9 cellular contexts compared by ENCODE assay signal in genomic region chr4:85778809-85779124, GRCh38.
DNase-seq lines count a peak whose midpoint lies in the region; ATAC-seq and TF ChIP-seq lines count a peak whose summit lies in the region.
"Had no signal": no experiment of that assay in that cellular context is flagged by ENCODE, and none has a peak within 500 bp of the region (broad histone marks: within the 10 kb centered on the region; RNA-seq: fewer than 3 reads in every experiment).

No MANE protein-coding gene starts in this region.

- H3K36me3 ChIP-seq in HUES64 (ENCODE audit: insufficient read depth, low read length): no peaks in the 10 kb centered on the region
- no peaks in the 10 kb centered on the region for H3K36me3 ChIP-seq in heart left ventricle
- H3K36me3 ChIP-seq in transverse colon: no peaks in the 10 kb centered on the region
- no peaks in the 10 kb centered on the region for H3K36me3 ChIP-seq in naive thymus-derived CD4-positive, alpha-beta T cell (ENCODE audit: control insufficient read depth in 2 of 3, insufficient read depth in 3 of 3, low read length in 3 of 3)

- peaks cover 0 to 2% (median 0%) of the 10 kb centered on the region in 7 donors for H3K4me1 Mint-ChIP-seq in naive thymus-derived CD4-positive, alpha-beta T cell

- no peak overlapping the region for H3K27ac Mint-ChIP-seq in naive thymus-derived CD4-positive, alpha-beta T cell

- H3K9ac ChIP-seq in HUES64 (ENCODE audit: low read depth, low read length): no peak overlapping the region

- no peak for TF ChIP-seq EP300 in transverse colon (IDR thresholded peaks at IDR 0.05; ENCODE audit: low read depth)

- no peak for TF ChIP-seq POLR2A in heart left ventricle (IDR thresholded peaks at IDR 0.05)
- TF ChIP-seq POLR2A in transverse colon (IDR thresholded peaks at IDR 0.05): no peak

- DNase-seq in Right ventricle myocardium inferior (ENCODE audit: missing footprints) (no peak), cardiac septum (ENCODE audit: low spot score) (no peak), heart left ventricle (no peak), transverse colon (no peak), RWPE1 (ENCODE audit: low spot score) (no peak)
- DNase-seq in naive thymus-derived CD4-positive, alpha-beta T cell: no peak
- no peak for DNase-seq in activated naive CD4-positive, alpha-beta T cell treated with anti-CD3 and anti-CD28 coated beads, Interleukin-2, amount 50 U/mL, for 16 hours

- H3K9me3 ChIP-seq in HUES64 (ENCODE audit: insufficient read depth, low read depth, low read length) (no peaks in the 10 kb centered on the region), heart left ventricle (no peaks in the 10 kb centered on the region), transverse colon (no peaks in the 10 kb centered on the region)
- no peaks in the 10 kb centered on the region for H3K9me3 ChIP-seq in naive thymus-derived CD4-positive, alpha-beta T cell (ENCODE audit: control insufficient read depth in 2 of 3, low read length in 3 of 3)

- no peaks in the 10 kb centered on the region for H3K27me3 ChIP-seq in HUES64 (ENCODE audit: insufficient read depth, low read length)
- H3K27me3 ChIP-seq in heart left ventricle: no peaks in the 10 kb centered on the region
- no peaks in the 10 kb centered on the region for H3K27me3 ChIP-seq in transverse colon
- no peaks in the 10 kb centered on the region for H3K27me3 ChIP-seq in naive thymus-derived CD4-positive, alpha-beta T cell (ENCODE audit: control insufficient read depth in 2 of 2, insufficient read depth in 2 of 2, low read length in 2 of 2)

- CTCF ChIA-PET in naive thymus-derived CD4-positive, alpha-beta T cell (lab: Charles Lee): no interaction called here
- CTCF ChIA-PET in RWPE1 (lab: Yijun Ruan, JAX): interaction anchor here (0.6 to 1.2 kb wide), 4 partner anchors 18 to 30 kb away, joined by 3 to 6 read pairs (median 4); no protein-coding TSS in a partner anchor

- 96% methylated on average over 3 of the region's 3 CpGs for WGBS in HUES64
- 22 to 49% (median 31%) methylated on average over 3 of the region's 3 CpGs for WGBS in heart left ventricle, 4 donors
- WGBS in transverse colon (ENCODE audit: low coverage in 1 of 2), 2 donors: 50 to 51% methylated on average over 3 of the region's 3 CpGs

- H3K4me3 ChIP-seq in HUES64 (ENCODE audit: low read length): peak overlapping the region; percentile 2; the same call in 1 of the 2 replicates
- peak overlapping the region in 11 of 12 donors; percentile 2 to 55 (median 43) for H3K4me3 ChIP-seq in heart left ventricle
- H3K4me3 ChIP-seq in transverse colon: peak overlapping the region in 3 of 4 donors; percentile 12 to 27 (median 20)
- H3K4me3 ChIP-seq in naive thymus-derived CD4-positive, alpha-beta T cell (ENCODE audit: low read length): no peak overlapping the region

- H3K27me3 Mint-ChIP-seq in naive thymus-derived CD4-positive, alpha-beta T cell: no peaks in the 10 kb centered on the region

- no peaks in the 10 kb centered on the region for H3K36me3 Mint-ChIP-seq in naive thymus-derived CD4-positive, alpha-beta T cell

- ATAC-seq in Right ventricle myocardium inferior (peak; percentile 51), heart left ventricle (peak in 3 of 4 donors; percentile 40 to 60 (median 47))
- no peak for ATAC-seq in naive thymus-derived CD4-positive, alpha-beta T cell

- H3K4me1 ChIP-seq in HUES64 (ENCODE audit: insufficient read depth, low read length): peaks cover 23% of the 10 kb centered on the region
- H3K4me1 ChIP-seq in heart left ventricle: peaks cover 1 to 62% (median 29%) of the 10 kb centered on the region in 12 donors
- H3K4me1 ChIP-seq in transverse colon: peaks cover 0 to 11% (median 0%) of the 10 kb centered on the region in 4 donors
- no peaks in the 10 kb centered on the region for H3K4me1 ChIP-seq in naive thymus-derived CD4-positive, alpha-beta T cell (ENCODE audit: control insufficient read depth in 2 of 2, insufficient read depth in 2 of 2, low read length in 2 of 2)

- H3K27ac ChIP-seq in HUES64 (ENCODE audit: low read depth, low read length): no peak overlapping the region; the same call in 1 of the 2 replicates
- peak overlapping the region in 11 of 12 donors; percentile 27 to 82 (median 68) for H3K27ac ChIP-seq in heart left ventricle
- H3K27ac ChIP-seq in transverse colon: peak overlapping the region; percentile 64 to 75 (median 67)
- no peak overlapping the region for H3K27ac ChIP-seq in naive thymus-derived CD4-positive, alpha-beta T cell (ENCODE audit: low read depth, low read length)
- no peak overlapping the region for H3K27ac ChIP-seq in RWPE1
- H3K27ac ChIP-seq: 22Rv1 had no signal

- H3K9me3 Mint-ChIP-seq in naive thymus-derived CD4-positive, alpha-beta T cell: peaks cover 0 to 6% (median 2%) of the 10 kb centered on the region in 11 donors

- intact Hi-C loops in Right ventricle myocardium inferior (cut with DNase I) (no loop called here), cardiac septum (cut with DNase I) (no loop called here), heart left ventricle (cut with DNase I) (no loop called here), transverse colon (cut with DNase I; ENCODE audit: low total_unique reads) (no loop called here)
- intact Hi-C loops in naive thymus-derived CD4-positive, alpha-beta T cell (cut with micrococcal nuclease): no loop called here

- H3K4me3 Mint-ChIP-seq in naive thymus-derived CD4-positive, alpha-beta T cell: no peak overlapping the region

- in situ Hi-C loops in transverse colon (cut with MboI; ENCODE audit: low pct_ligation_motif_present in 1 of 4, low pct_unique_long_range_greater_than_20kb in 1 of 4, low sequenced_read_pairs in 3 of 4): loop anchor here in 2 of 4 donors (25.0 kb wide), 1 partner anchor 184 kb away; no protein-coding TSS in a partner anchor

- POLR2A ChIA-PET in naive thymus-derived CD4-positive, alpha-beta T cell (lab: Charles Lee): no interaction called here
- POLR2A ChIA-PET in RWPE1 (lab: Yijun Ruan, JAX; ENCODE audit: low non-redundant PET): no interaction called here

- TF ChIP-seq CTCF in heart left ventricle (IDR thresholded peaks at IDR 0.05): no peak
- TF ChIP-seq CTCF in transverse colon (IDR thresholded peaks at IDR 0.05): no peak
- no peak for TF ChIP-seq CTCF in RWPE1 (conservative IDR thresholded peaks at IDR 0.05; ENCODE audit: low read depth)

Comparison
In these comparisons a context has a peak if more than half of its experiments do, and no peak if none do; other contexts are left out.
1. H3K27ac ChIP-seq: peak in heart left ventricle (11 of 12) and transverse colon (4 of 4); none in HUES64 (single experiment), naive thymus-derived CD4-positive, alpha-beta T cell (single experiment) and RWPE1 (single experiment).